ENCODE assay signal across 25 cellular contexts in genomic region chr7:28160551-28160991, GRCh38. TPM values are rescaled to one million over a fixed set of nuclear protein-coding genes. Genes with fewer than 3 reads are reported as not detected.
DNase-seq lines count a peak whose midpoint lies in the region; ATAC-seq and TF ChIP-seq lines count a peak whose summit lies in the region.
"Had no signal": no experiment of that assay in that cellular context is flagged by ENCODE, and none has a peak within 500 bp of the region (broad histone marks: within the 10 kb centered on the region; RNA-seq: fewer than 3 reads in every experiment).

No MANE protein-coding gene starts in this region.

- TF ChIP-seq CTCF in AG04450 (IDR thresholded peaks at IDR 0.05; ENCODE audit: low read depth, low read length): no peak

- H3K27ac ChIP-seq in AG04450 (ENCODE audit: low read depth, low read length): peak overlapping the region; percentile 92
- peak overlapping the region; percentile 28 for H3K27ac ChIP-seq in SJSA1
- no peak overlapping the region for H3K27ac ChIP-seq in CD4-positive, alpha-beta memory T cell (ENCODE audit: low read depth, low read length)
- H3K27ac ChIP-seq in SJCRH30: no peak overlapping the region
- H3K27ac ChIP-seq: KMS-11, RWPE1, VCaP had no signal

- no peaks in the 10 kb centered on the region for H3K27me3 Mint-ChIP-seq in CD4-positive, alpha-beta memory T cell

- no peaks in the 10 kb centered on the region for H3K9me3 Mint-ChIP-seq in CD4-positive, alpha-beta memory T cell
- H3K9me3 Mint-ChIP-seq: T-helper 2 cell treated with Interferon-gamma antibody and Interleukin-4, amounts not matched to agents 5 μg/mL and 100 μg/mL, for 36 hours had no signal

- H3K27me3 ChIP-seq in AG04450 (ENCODE audit: control insufficient read depth, insufficient read depth, low read length) (no peaks in the 10 kb centered on the region), SJSA1 (replicated peaks) (no peaks in the 10 kb centered on the region), SJCRH30 (no peaks in the 10 kb centered on the region)
- H3K27me3 ChIP-seq in CD4-positive, alpha-beta memory T cell (ENCODE audit: insufficient read depth, low read length): no peaks in the 10 kb centered on the region
- H3K27me3 ChIP-seq: BLaER1 treated with 17β-estradiol and CSF1 and Interleukin-3, amounts not matched to agents 10 nM and 100 nM had no signal

- H3K9me3 ChIP-seq in AG04450 (ENCODE audit: control insufficient read depth, insufficient read depth, low read length): 0 out of 2 replicates have a peak, but pooled peaks cover 2% of the 10 kb centered on the region
- H3K9me3 ChIP-seq in SJSA1 (replicated peaks): no peaks in the 10 kb centered on the region
- H3K9me3 ChIP-seq in CD4-positive, alpha-beta memory T cell (ENCODE audit: control insufficient read depth in 1 of 2, low read length in 2 of 2): no peaks in the 10 kb centered on the region
- no peaks in the 10 kb centered on the region for H3K9me3 ChIP-seq in SJCRH30 (replicated peaks)

- DNase-seq in AG04450 (ENCODE audit: low read depth, low spot score) (no peak), GM04503 (ENCODE audit: low read depth) (peak; percentile 30), SJSA1 (ENCODE audit: low read depth in 1 of 2, low spot score in 2 of 2) (peak in 1 of 2 experiments; percentile 57), hepatic stellate cell (ENCODE audit: low spot score) (peak; percentile 62), SJCRH30 (no peak), NCI-H128 (lab: John Stamatoyannopoulos, UW; ENCODE audit: unreplicated experiment) (no peak)
- DNase-seq in CD4-positive, alpha-beta memory T cell: no peak
- DNase-seq: activated CD4-positive, alpha-beta T cell treated with anti-CD3 and anti-CD28 coated beads, Interleukin-2, amount 50 U/mL, for 1 hour; aorta; DND-41; glutamatergic neuron; kidney glomerular epithelial cell; NCI-H187 treated with DMSO at 0.1 percent for 48 hours; occipital lobe; small intestine; stimulated activated CD4-positive, alpha-beta T cell treated with anti-CD3 and anti-CD28 coated beads, Interleukin-2, amount 100 ng/mL, for 24 hours; substantia nigra had no signal

- H3K4me3 ChIP-seq in AG04450 (ENCODE audit: low read depth, low read length) (no peak overlapping the region), SJSA1 (no peak overlapping the region), SJCRH30 (no peak overlapping the region)
- H3K4me3 ChIP-seq in CD4-positive, alpha-beta memory T cell (ENCODE audit: low read length in 2 of 2): no peak overlapping the region
- H3K4me3 ChIP-seq: BLaER1 treated with 17β-estradiol and CSF1 and Interleukin-3, amounts not matched to agents 10 nM and 100 nM had no signal

- CTCF ChIA-PET in AG04450 (lab: Charles Lee): no interaction called here
- CTCF ChIA-PET in CD4-positive, alpha-beta memory T cell (lab: Charles Lee; ENCODE audit: partially characterized antibody): interaction anchor here (0.7 kb wide), 1 partner anchor 141 kb away, joined by 3 read pairs; no protein-coding TSS in a partner anchor

- peaks cover 9% of the 10 kb centered on the region; the same call in 1 of the 2 replicates for H3K36me3 ChIP-seq in SJSA1
- H3K36me3 ChIP-seq in CD4-positive, alpha-beta memory T cell (ENCODE audit: insufficient read depth, low read length): no peaks in the 10 kb centered on the region
- no peaks in the 10 kb centered on the region for H3K36me3 ChIP-seq in SJCRH30

- H3K4me1 Mint-ChIP-seq in CD4-positive, alpha-beta memory T cell: peaks cover 7 to 15% (median 12%) of the 10 kb centered on the region in 4 donors

- peaks cover 2 to 21% of the 10 kb centered on the region in 2 donors for H3K36me3 Mint-ChIP-seq in CD4-positive, alpha-beta memory T cell

- no peak overlapping the region for H3K4me3 Mint-ChIP-seq in CD4-positive, alpha-beta memory T cell
- H3K4me3 Mint-ChIP-seq: T-helper 2 cell treated with Interferon-gamma antibody and Interleukin-4, amounts not matched to agents 5 μg/mL and 100 μg/mL, for 36 hours had no signal

- intact Hi-C loops in CD4-positive, alpha-beta memory T cell (cut with micrococcal nuclease): no loop called here

- no peak for ATAC-seq in GM21786 (IDR thresholded peaks at IDR 0.05; ENCODE audit: unreplicated experiment)
- ATAC-seq: activated naive CD4-positive, alpha-beta T cell treated with anti-CD3 and anti-CD28 coated beads, Interleukin-2, amount 50 U/mL, for 72 hours; SK-N-SH treated with all-trans-retinoic acid at 6 μM for 48 hours had no signal

- peak overlapping the region in 1 of 7 donors; percentile 22 for H3K27ac Mint-ChIP-seq in CD4-positive, alpha-beta memory T cell
- H3K27ac Mint-ChIP-seq: activated naive CD4-positive, alpha-beta T cell treated with anti-CD3 and anti-CD28 coated beads, Interleukin-2, amount 50 U/mL, for 72 hours; T-helper 2 cell treated with Interferon-gamma antibody and Interleukin-4, amounts not matched to agents 5 μg/mL and 100 μg/mL, for 36 hours had no signal

- H3K4me1 ChIP-seq in SJSA1 (replicated peaks): peaks cover 33% of the 10 kb centered on the region
- H3K4me1 ChIP-seq in CD4-positive, alpha-beta memory T cell (ENCODE audit: insufficient read depth, low read length): peaks cover 2% of the 10 kb centered on the region
- H3K4me1 ChIP-seq in SJCRH30: peaks cover 3% of the 10 kb centered on the region; the same call in 1 of the 2 replicates

- POLR2A ChIA-PET in AG04450 (lab: Yijun Ruan, JAX): interaction anchor here (0.8 to 0.9 kb wide), 2 partner anchors 31 to 54 kb away, joined by 3 read pairs; no protein-coding TSS in a partner anchor
- POLR2A ChIA-PET in CD4-positive, alpha-beta memory T cell (lab: Charles Lee; ENCODE audit: partially characterized antibody): no interaction called here

RNA-seq across cellular contexts. Expression of gene JAZF1, which starts 20.0 kb away (rescaled TPM):
- polyA plus RNA-seq in AG04450 (2011; rRNA removed): 18.0 and 20.8 TPM in 2 replicates
- polyA minus RNA-seq in AG04450 (2011; rRNA and poly(A)+ RNA removed): 16.9 and 20.9 TPM in 2 replicates
- total RNA-seq in SJSA1 (2014; rRNA removed; shearing (Covaris generic)): 21.2 and 36.6 TPM in 2 replicates
- total RNA-seq in CD4-positive, alpha-beta memory T cell: 1 to 10 TPM; 4.6 to 8.3 TPM
- 1 to 10 TPM; 3.7 to 4.7 TPM for polyA plus RNA-seq in CD4-positive, alpha-beta memory T cell
- total RNA-seq in SJCRH30 (2014; rRNA removed; shearing (Covaris generic)): 10.3 and 10.5 TPM in 2 replicates

Comparison
In these comparisons a context has a peak if more than half of its experiments do, and no peak if none do; other contexts are left out.
1. DNase-seq: peak in GM04503 (single experiment) and hepatic stellate cell (single experiment); none in AG04450 (single experiment), CD4-positive, alpha-beta memory T cell (0 of 5), SJCRH30 (0 of 2) and NCI-H128 (single experiment).
2. H3K27ac ChIP-seq: peak in AG04450 (single experiment) and SJSA1 (single experiment); none in CD4-positive, alpha-beta memory T cell (single experiment) and SJCRH30 (single experiment).